8 cellular contexts compared by ENCODE assay signal in the genomic region with DNA sequence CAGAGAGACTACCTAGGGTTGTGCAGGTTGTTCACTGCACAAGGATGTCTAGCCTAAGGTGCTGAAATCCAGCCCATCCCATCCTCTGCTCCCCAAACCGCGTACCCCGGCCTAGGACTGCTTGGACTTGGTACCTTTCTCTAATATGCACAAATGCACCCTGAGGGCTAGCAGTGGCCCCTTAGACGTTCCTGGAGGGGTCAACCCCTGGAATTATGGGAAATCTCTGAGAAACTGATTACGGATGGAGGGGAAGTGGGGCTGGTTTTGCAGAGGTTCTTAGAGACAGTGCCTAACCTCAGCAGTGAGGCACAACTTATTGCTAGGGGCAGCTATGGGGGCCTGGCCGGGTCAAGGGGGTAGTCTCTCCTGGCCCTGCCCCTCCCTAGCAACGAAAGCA. TPM values are rescaled to one million over a fixed set of nuclear protein-coding genes. Genes with fewer than 3 reads are reported as not detected.
DNase-seq lines count a peak whose midpoint lies in the region; ATAC-seq and TF ChIP-seq lines count a peak whose summit lies in the region.

No MANE protein-coding gene starts in this region.

- POLR2A ChIA-PET in activated CD4-positive, alpha-beta memory T cell treated with anti-CD3 and anti-CD28 coated beads, Interleukin-2, amount 10 ng/mL, durations not matched to agents 7 days and 5 days (lab: Charles Lee) = interaction anchor here (1.0 to 2.2 kb wide), 4 partner anchors 12 to 25 kb away, joined by 4 to 8 read pairs (median 6); no protein-coding TSS in a partner anchor
- POLR2A ChIA-PET in HEK293T (lab: Yijun Ruan, JAX) = interaction anchor here (0.6 to 2.6 kb wide), 4 partner anchors 10 to 57 kb away, joined by 3 to 35 read pairs (median 6); a partner anchor contains a TSS

- H3K27me3 ChIP-seq in upper lobe of right lung = no peaks in the 10 kb centered on the region

- DNase-seq in T-helper 1 cell (no peak), glutamatergic neuron (no peak), HEK293T (ENCODE audit: extremely low spot score) (no peak), upper lobe of right lung (no peak), NOMO-1 treated with DMSO at 0.1 percent for 48 hours (lab: John Stamatoyannopoulos, UW; ENCODE audit: unreplicated experiment) (no peak)
- DNase-seq in activated CD4-positive, alpha-beta memory T cell treated with anti-CD3 and anti-CD28 coated beads, Interleukin-2, amount 10 ng/mL, durations not matched to agents 7 days and 5 days = no peak

- H3K27ac ChIP-seq in upper lobe of right lung = no peak overlapping the region

- CTCF ChIA-PET in activated CD4-positive, alpha-beta memory T cell treated with anti-CD3 and anti-CD28 coated beads, Interleukin-2, amount 10 ng/mL, durations not matched to agents 7 days and 5 days (lab: Charles Lee) = interaction anchor here (2.7 kb wide), 1 partner anchor 57 kb away, joined by 7 read pairs; a partner anchor contains a TSS
- CTCF ChIA-PET in HEK293T (lab: Yijun Ruan, JAX) = interaction anchor here (0.8 to 1.6 kb wide), 4 partner anchors 25 to 31 kb away, joined by 3 to 6 read pairs (median 4); a partner anchor contains a TSS

- no peak for ATAC-seq in stimulated activated memory B cell treated with anti-CD40 and anti-IgM and Interleukin-4, amounts not matched to agents 10 μg/mL and 1 μg/mL and 100 μg/mL, for 72 hours
- ATAC-seq in upper lobe of right lung = no peak

- no peak for TF ChIP-seq CTCF in glutamatergic neuron (IDR thresholded peaks at IDR 0.05; ENCODE audit: partially characterized antibody, unreplicated experiment)
- no peak for TF ChIP-seq CTCF in upper lobe of right lung (IDR thresholded peaks at IDR 0.05)

- peaks cover 15% of the 10 kb centered on the region for H3K36me3 Mint-ChIP-seq in T-helper 1 cell treated with Interleukin-12 subunit alpha and Interleukin-12 subunit beta and Interleukin-4 antibody, amounts not matched to agents 30 μg/mL and 1 μg/mL, for 36 hours (ENCODE audit: low read depth)
- peaks cover 17% of the 10 kb centered on the region for H3K36me3 Mint-ChIP-seq in activated CD4-positive, alpha-beta memory T cell treated with anti-CD3 and anti-CD28 coated beads, Interleukin-2, amount 10 ng/mL, durations not matched to agents 7 days and 5 days (ENCODE audit: low read depth)
- H3K36me3 Mint-ChIP-seq in glutamatergic neuron (ENCODE audit: unreplicated experiment) = no peaks in the 10 kb centered on the region
- no peaks in the 10 kb centered on the region for H3K36me3 Mint-ChIP-seq in stimulated activated memory B cell treated with anti-CD40 and anti-IgM and Interleukin-4, amounts not matched to agents 10 μg/mL and 1 μg/mL and 100 μg/mL, for 72 hours

- no peak overlapping the region for H3K4me3 ChIP-seq in upper lobe of right lung

- peaks cover 55% of the 10 kb centered on the region for H3K4me1 ChIP-seq in upper lobe of right lung

- H3K9me3 ChIP-seq in upper lobe of right lung = no peaks in the 10 kb centered on the region

- H3K27me3 Mint-ChIP-seq in T-helper 1 cell treated with Interleukin-12 subunit alpha and Interleukin-12 subunit beta and Interleukin-4 antibody, amounts not matched to agents 30 μg/mL and 1 μg/mL, for 36 hours (ENCODE audit: low read depth) = no peaks in the 10 kb centered on the region
- no peaks in the 10 kb centered on the region for H3K27me3 Mint-ChIP-seq in activated CD4-positive, alpha-beta memory T cell treated with anti-CD3 and anti-CD28 coated beads, Interleukin-2, amount 10 ng/mL, durations not matched to agents 7 days and 5 days
- peaks cover 18% of the 10 kb centered on the region for H3K27me3 Mint-ChIP-seq in glutamatergic neuron (ENCODE audit: unreplicated experiment)
- H3K27me3 Mint-ChIP-seq in stimulated activated memory B cell treated with anti-CD40 and anti-IgM and Interleukin-4, amounts not matched to agents 10 μg/mL and 1 μg/mL and 100 μg/mL, for 72 hours = peaks cover 7% of the 10 kb centered on the region

- no peak overlapping the region for H3K27ac Mint-ChIP-seq in T-helper 1 cell treated with Interleukin-12 subunit alpha and Interleukin-12 subunit beta and Interleukin-4 antibody, amounts not matched to agents 30 μg/mL and 1 μg/mL, for 36 hours
- H3K27ac Mint-ChIP-seq in activated CD4-positive, alpha-beta memory T cell treated with anti-CD3 and anti-CD28 coated beads, Interleukin-2, amount 10 ng/mL, durations not matched to agents 7 days and 5 days = no peak overlapping the region
- no peak overlapping the region for H3K27ac Mint-ChIP-seq in glutamatergic neuron (ENCODE audit: unreplicated experiment)
- H3K27ac Mint-ChIP-seq in stimulated activated memory B cell treated with anti-CD40 and anti-IgM and Interleukin-4, amounts not matched to agents 10 μg/mL and 1 μg/mL and 100 μg/mL, for 72 hours = peak overlapping the region; percentile 61

- H3K9me3 Mint-ChIP-seq in T-helper 1 cell treated with Interleukin-12 subunit alpha and Interleukin-12 subunit beta and Interleukin-4 antibody, amounts not matched to agents 30 μg/mL and 1 μg/mL, for 36 hours = no peaks in the 10 kb centered on the region
- H3K9me3 Mint-ChIP-seq in activated CD4-positive, alpha-beta memory T cell treated with anti-CD3 and anti-CD28 coated beads, Interleukin-2, amount 10 ng/mL, durations not matched to agents 7 days and 5 days = no peaks in the 10 kb centered on the region
- peaks cover 14% of the 10 kb centered on the region for H3K9me3 Mint-ChIP-seq in glutamatergic neuron (ENCODE audit: unreplicated experiment)
- H3K9me3 Mint-ChIP-seq in stimulated activated memory B cell treated with anti-CD40 and anti-IgM and Interleukin-4, amounts not matched to agents 10 μg/mL and 1 μg/mL and 100 μg/mL, for 72 hours = no peaks in the 10 kb centered on the region

- peaks cover 20% of the 10 kb centered on the region for H3K4me1 Mint-ChIP-seq in T-helper 1 cell treated with Interleukin-12 subunit alpha and Interleukin-12 subunit beta and Interleukin-4 antibody, amounts not matched to agents 30 μg/mL and 1 μg/mL, for 36 hours (ENCODE audit: low read depth)
- peaks cover 36% of the 10 kb centered on the region for H3K4me1 Mint-ChIP-seq in activated CD4-positive, alpha-beta memory T cell treated with anti-CD3 and anti-CD28 coated beads, Interleukin-2, amount 10 ng/mL, durations not matched to agents 7 days and 5 days
- peaks cover 10% of the 10 kb centered on the region for H3K4me1 Mint-ChIP-seq in glutamatergic neuron (ENCODE audit: low read depth, unreplicated experiment)
- peaks cover 63% of the 10 kb centered on the region for H3K4me1 Mint-ChIP-seq in stimulated activated memory B cell treated with anti-CD40 and anti-IgM and Interleukin-4, amounts not matched to agents 10 μg/mL and 1 μg/mL and 100 μg/mL, for 72 hours

- peak overlapping the region; percentile 85 for H3K4me3 Mint-ChIP-seq in T-helper 1 cell treated with Interleukin-12 subunit alpha and Interleukin-12 subunit beta and Interleukin-4 antibody, amounts not matched to agents 30 μg/mL and 1 μg/mL, for 36 hours
- H3K4me3 Mint-ChIP-seq in activated CD4-positive, alpha-beta memory T cell treated with anti-CD3 and anti-CD28 coated beads, Interleukin-2, amount 10 ng/mL, durations not matched to agents 7 days and 5 days = peak overlapping the region; percentile 68
- peak overlapping the region; percentile 49 for H3K4me3 Mint-ChIP-seq in glutamatergic neuron (ENCODE audit: unreplicated experiment)
- H3K4me3 Mint-ChIP-seq in stimulated activated memory B cell treated with anti-CD40 and anti-IgM and Interleukin-4, amounts not matched to agents 10 μg/mL and 1 μg/mL and 100 μg/mL, for 72 hours = peak overlapping the region; percentile 67

- no peaks in the 10 kb centered on the region for H3K36me3 ChIP-seq in upper lobe of right lung

- intact Hi-C loops in upper lobe of right lung (cut with DNase I) = no loop called here

TF ChIP-seq in HEK293T, 16 proteins besides CTCF, POLR2A, EP300 and RAD21 (continues in another document):
- TF ChIP-seq NFRKB (IDR thresholded peaks at IDR 0.05) = no peak
- TF ChIP-seq LEF1 (IDR thresholded peaks at IDR 0.05; ENCODE audit: borderline replicate concordance) = no peak
- no peak for TF ChIP-seq L3MBTL2 (conservative IDR thresholded peaks at IDR 0.05)
- TF ChIP-seq SUZ12 (IDR thresholded peaks at IDR 0.05) = no peak
- no peak for TF ChIP-seq CTBP1 (IDR thresholded peaks at IDR 0.05; ENCODE audit: borderline replicate concordance)
- TF ChIP-seq FOXM1 (IDR thresholded peaks at IDR 0.05; ENCODE audit: borderline replicate concordance) = no peak
- TF ChIP-seq BHLHE40 (IDR thresholded peaks at IDR 0.05; ENCODE audit: borderline replicate concordance) = no peak
- no peak for TF ChIP-seq FOXA1 (IDR thresholded peaks at IDR 0.05)
- no peak for TF ChIP-seq TARDBP (IDR thresholded peaks at IDR 0.05)
- no peak for TF ChIP-seq ZNF384 (IDR thresholded peaks at IDR 0.05)
- TF ChIP-seq HDGF (IDR thresholded peaks at IDR 0.05; ENCODE audit: borderline replicate concordance) = no peak

RNA-seq across cellular contexts. Expression of a gene that starts 2.5 kb away (rescaled TPM):
- 10 to 100 TPM; 34.1 to 34.2 TPM for total RNA-seq in activated CD4-positive, alpha-beta memory T cell treated with anti-CD3 and anti-CD28 coated beads, Interleukin-2, amount 10 ng/mL, durations not matched to agents 7 days and 5 days
- total RNA-seq in glutamatergic neuron (ENCODE audit: unreplicated experiment) (24.7 TPM), upper lobe of right lung (34.7 TPM)

RNA-seq across cellular contexts. Expression of a gene that starts 2.8 kb away (rescaled TPM):
- 100 to 1,000 TPM; 162 to 180 TPM for total RNA-seq in activated CD4-positive, alpha-beta memory T cell treated with anti-CD3 and anti-CD28 coated beads, Interleukin-2, amount 10 ng/mL, durations not matched to agents 7 days and 5 days
- total RNA-seq in glutamatergic neuron (ENCODE audit: unreplicated experiment) (68.7 TPM), upper lobe of right lung (62.8 TPM)

RNA-seq across cellular contexts. Expression of a gene that starts 16.2 kb away (rescaled TPM):
- 1 to 10 TPM; 4.5 to 5.0 TPM for total RNA-seq in activated CD4-positive, alpha-beta memory T cell treated with anti-CD3 and anti-CD28 coated beads, Interleukin-2, amount 10 ng/mL, durations not matched to agents 7 days and 5 days
- total RNA-seq in glutamatergic neuron (ENCODE audit: unreplicated experiment) (not detected), upper lobe of right lung (3.9 TPM)

RNA-seq across cellular contexts. Expression of a gene that starts 25.9 kb away (rescaled TPM):
- total RNA-seq in activated CD4-positive, alpha-beta memory T cell treated with anti-CD3 and anti-CD28 coated beads, Interleukin-2, amount 10 ng/mL, durations not matched to agents 7 days and 5 days = 10 to 100 TPM; 53.2 to 55.8 TPM
- total RNA-seq in glutamatergic neuron (ENCODE audit: unreplicated experiment) (23.6 TPM), upper lobe of right lung (36.4 TPM)

RNA-seq across cellular contexts. Expression of a gene that starts 28.1 kb away (rescaled TPM):
- total RNA-seq in activated CD4-positive, alpha-beta memory T cell treated with anti-CD3 and anti-CD28 coated beads, Interleukin-2, amount 10 ng/mL, durations not matched to agents 7 days and 5 days = 10 to 100 TPM; 71.7 to 77.4 TPM
- total RNA-seq in glutamatergic neuron (ENCODE audit: unreplicated experiment) (115 TPM), upper lobe of right lung (35.5 TPM)
